In the genomic region with DNA sequence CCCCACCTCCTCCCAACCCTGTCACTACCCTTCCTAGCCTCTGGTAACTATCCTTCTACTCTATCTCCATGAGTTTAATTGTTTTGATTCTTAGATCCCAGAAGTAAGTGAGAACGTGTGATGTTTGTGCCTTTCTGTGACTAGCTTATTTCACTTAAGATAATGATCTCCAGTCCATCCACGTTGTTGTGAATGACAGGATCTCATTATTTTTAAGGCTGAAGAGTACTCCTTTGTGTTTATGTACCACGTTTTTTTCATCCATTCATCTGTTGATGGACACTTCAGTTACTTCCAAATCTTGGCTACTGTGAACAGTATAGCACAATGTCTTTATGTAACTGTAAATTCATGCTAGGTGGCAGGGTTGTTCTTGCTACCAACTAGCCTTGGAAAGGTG, we compare ENCODE assay signal across 32 cellular contexts.
"Had no signal": no experiment of that assay in that cellular context is flagged by ENCODE, and none has a peak within 500 bp of the region (broad histone marks: within the 10 kb centered on the region; RNA-seq: fewer than 3 reads in every experiment).

No MANE protein-coding gene starts in this region.

- DNase-seq: activated CD4-positive, alpha-beta memory T cell treated with anti-CD3 and anti-CD28 coated beads, Interleukin-2, amount 10 ng/mL, durations not matched to agents 7 days and 5 days; activated CD4-positive, alpha-beta T cell treated with anti-CD3 and anti-CD28 coated beads for 1 hour; activated CD4-positive, alpha-beta T cell treated with anti-CD3 and anti-CD28 coated beads for 48 hours; activated CD4-positive, CD25-positive, alpha-beta regulatory T cell; activated CD8-positive, alpha-beta memory T cell treated with anti-CD3 and anti-CD28 coated beads for 24 hours; activated CD8-positive, alpha-beta memory T cell treated with anti-CD3 and anti-CD28 coated beads, Interleukin-2, amount 10 ng/mL, durations not matched to agents 7 days and 5 days; activated CD8-positive, alpha-beta memory T cell treated with anti-CD3 and anti-CD28 coated beads, Interleukin-2, amount 50 U/mL, for 48 hours; activated effector memory CD4-positive, alpha-beta T cell treated with Interleukin-2 at 50 U/mL for 16 hours; activated naive CD4-positive, alpha-beta T cell treated with anti-CD3 and anti-CD28 coated beads, Interleukin-2, amount 10 ng/mL, durations not matched to agents 7 days and 5 days; activated naive CD8-positive, alpha-beta T cell treated with anti-CD3 and anti-CD28 coated beads, Interleukin-2, amount 50 U/mL, for 24 hours; activated T-cell treated with anti-CD3 and anti-CD28 coated beads, Interleukin-2, amount 50 U/mL, for 48 hours; anterior cingulate cortex; brain microvascular endothelial cell; central memory CD4-positive, alpha-beta T cell; Karpas-422; KBM-7; MG63; MV-4-11; NCI-H1092; NCI-H1436 treated with DMSO at 0.1 percent for 48 hours; NCI-H187 treated with DMSO at 0.1 percent for 48 hours; NCI-H2081; NCI-H2171; NCI-H510A; NCI-H526; NK-92 treated with Interleukin-12 subunit alpha and Interleukin-12 subunit beta, amount 100 ng/mL, for 24 hours; PC-3; SJCRH30; T1000; WERI-Rb-1 had no signal

- H3K4me1 ChIP-seq: SJCRH30 had no signal

- H3K4me3 ChIP-seq: MG63, SJCRH30, SK-N-MC had no signal

- H3K9me3 ChIP-seq: MG63, SJCRH30 had no signal

- H3K27ac ChIP-seq: brain microvascular endothelial cell, RWPE1, SJCRH30, SK-N-MC, WERI-Rb-1 had no signal

- H3K36me3 ChIP-seq: brain microvascular endothelial cell, MG63, SJCRH30, WERI-Rb-1 had no signal

- H3K27me3 ChIP-seq: brain microvascular endothelial cell, MG63, SJCRH30 had no signal
